2 cellular contexts compared by ENCODE assay signal in genomic region chr5:74638776-74639537, GRCh38.
TF ChIP-seq lines count a peak whose summit lies in the region.

No MANE protein-coding gene starts in this region.

TF ChIP-seq in HEK293, 187 proteins besides CTCF, POLR2A, EP300 and RAD21 (continued from another document):
- TF ChIP-seq PRDM6 (tag by site-specific recombination; IDR thresholded peaks at IDR 0.05), result no peak
- TF ChIP-seq SP3 (tag by site-specific recombination; IDR thresholded peaks at IDR 0.05), result no peak
- no peak for TF ChIP-seq INSM2 (tag by site-specific recombination; IDR thresholded peaks at IDR 0.05)
- no peak for TF ChIP-seq ZNF433 (tag by site-specific recombination; IDR thresholded peaks at IDR 0.05; ENCODE audit: low read depth)
- peak; percentile 62 for TF ChIP-seq FEZF1 (tag by site-specific recombination; IDR thresholded peaks at IDR 0.05)
- no peak for TF ChIP-seq ZNF785 (tag by site-specific recombination; IDR thresholded peaks at IDR 0.05)
- TF ChIP-seq KLF10 (tag by site-specific recombination; IDR thresholded peaks at IDR 0.05), result peak; percentile 35; the same call in 1 of the 2 replicates
- no peak for TF ChIP-seq ZNF324 (tag by site-specific recombination; IDR thresholded peaks at IDR 0.05)
- no peak for TF ChIP-seq ZNF639 (tag by site-specific recombination; IDR thresholded peaks at IDR 0.05)
- TF ChIP-seq ZSCAN30 (tag by site-specific recombination; IDR thresholded peaks at IDR 0.05), result 0 out of 2 replicates have a peak, but pooled peaks have one; percentile 22
- no peak for TF ChIP-seq ZNF707 (tag by site-specific recombination; IDR thresholded peaks at IDR 0.05)
- peak; percentile 41; the same call in 1 of the 2 replicates for TF ChIP-seq ZNF600 (tag by site-specific recombination; IDR thresholded peaks at IDR 0.05)
- TF ChIP-seq ZSCAN16 (tag by site-specific recombination; IDR thresholded peaks at IDR 0.05), result no peak
- no peak for TF ChIP-seq ZNF311 (tag by site-specific recombination; IDR thresholded peaks at IDR 0.05; ENCODE audit: borderline replicate concordance)
- TF ChIP-seq GFI1B (tag by site-specific recombination; IDR thresholded peaks at IDR 0.05), result no peak
- TF ChIP-seq PRDM2 (tag by site-specific recombination; IDR thresholded peaks at IDR 0.05; ENCODE audit: borderline replicate concordance), result no peak
- TF ChIP-seq ZNF341 (tag by site-specific recombination; IDR thresholded peaks at IDR 0.05; ENCODE audit: low read depth), result peak; percentile 62
- no peak for TF ChIP-seq ZNF530 (tag by site-specific recombination; IDR thresholded peaks at IDR 0.05; ENCODE audit: low read depth)

TF ChIP-seq in endothelial cell of umbilical vein, 7 proteins besides CTCF, POLR2A, EP300 and RAD21 (continued from another document):
- no peak for TF ChIP-seq POLR2AphosphoS5 (IDR thresholded peaks at IDR 0.05; ENCODE audit: insufficient read depth, low read depth, low read length)
- TF ChIP-seq GATA2 (IDR thresholded peaks at IDR 0.05; ENCODE audit: insufficient read depth, insufficient read length, low read depth, low read length), result no peak
- TF ChIP-seq MAX (IDR thresholded peaks at IDR 0.05; ENCODE audit: insufficient read depth, insufficient read length), result no peak
- TF ChIP-seq EZH2 (IDR thresholded peaks at IDR 0.05; ENCODE audit: borderline replicate concordance, low read depth, low read length, severe bottlenecking), result no peak
- no peak for TF ChIP-seq FOS (IDR thresholded peaks at IDR 0.05; ENCODE audit: borderline replicate concordance, insufficient read depth, low read length)
